1 cellular context compared by ENCODE assay signal in the genomic region with DNA sequence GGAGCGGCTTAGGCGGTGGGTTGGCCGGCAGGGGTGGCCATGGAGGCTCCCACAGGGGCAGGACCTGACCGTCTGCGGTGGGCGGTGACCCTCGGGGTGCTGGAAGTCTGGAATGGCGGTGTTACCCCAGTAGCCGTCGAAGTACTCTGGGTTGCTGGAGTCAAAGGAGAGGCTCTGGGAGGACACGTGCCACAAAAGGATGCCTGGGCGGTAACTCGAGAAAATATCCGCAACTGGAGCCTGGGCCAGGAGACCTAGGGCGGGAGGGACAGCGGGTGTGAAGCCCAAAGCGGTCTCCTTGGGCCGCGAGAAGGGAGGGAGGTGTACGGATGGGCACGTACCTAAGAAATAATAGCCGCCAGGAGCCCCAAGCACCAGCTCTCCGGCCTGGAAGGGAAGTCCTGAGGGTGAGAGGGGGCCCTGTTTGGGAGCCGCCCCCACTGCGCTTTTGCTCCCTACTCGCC.
TF ChIP-seq lines count a peak whose summit lies in the region.

No MANE protein-coding gene starts in this region.

TF ChIP-seq in K562, 482 proteins besides CTCF, POLR2A, EP300 and RAD21:
- 0 out of 2 replicates have a peak, but pooled peaks have one; percentile 2 for TF ChIP-seq BHLHE40 (IDR thresholded peaks at IDR 0.05; ENCODE audit: low read length)
- 0 out of 3 replicates have a peak, but pooled peaks of 1 of the 2 experiments have one; percentile 39 for TF ChIP-seq CBX3 (IDR thresholded peaks at IDR 0.05; ENCODE audit: borderline replicate concordance in 1 of 2, low read length in 2 of 2)
- TF ChIP-seq RNF2 (IDR thresholded peaks at IDR 0.05), result peak; percentile 20; the same call in 1 of the 2 replicates
- TF ChIP-seq L3MBTL2 (IDR thresholded peaks at IDR 0.05), result peak; percentile 91
- 0 out of 2 replicates have a peak, but pooled peaks have one; percentile 16 for TF ChIP-seq KDM2B (CRISPR knock-in tag; IDR thresholded peaks at IDR 0.05)
- no peak for TF ChIP-seq JUN (IDR thresholded peaks at IDR 0.05; ENCODE audit: borderline replicate concordance, low read depth, low read length)
- TF ChIP-seq JUN (CRISPR knock-in tag; IDR thresholded peaks at IDR 0.05; ENCODE audit: borderline replicate concordance), result 0 out of 2 replicates have a peak, but pooled peaks have one; percentile 42
- no peak for TF ChIP-seq CHCHD3 (CRISPR knock-in tag; IDR thresholded peaks at IDR 0.05)
- TF ChIP-seq ZC3H8 (IDR thresholded peaks at IDR 0.05), result no peak
- TF ChIP-seq, protein P1, sequence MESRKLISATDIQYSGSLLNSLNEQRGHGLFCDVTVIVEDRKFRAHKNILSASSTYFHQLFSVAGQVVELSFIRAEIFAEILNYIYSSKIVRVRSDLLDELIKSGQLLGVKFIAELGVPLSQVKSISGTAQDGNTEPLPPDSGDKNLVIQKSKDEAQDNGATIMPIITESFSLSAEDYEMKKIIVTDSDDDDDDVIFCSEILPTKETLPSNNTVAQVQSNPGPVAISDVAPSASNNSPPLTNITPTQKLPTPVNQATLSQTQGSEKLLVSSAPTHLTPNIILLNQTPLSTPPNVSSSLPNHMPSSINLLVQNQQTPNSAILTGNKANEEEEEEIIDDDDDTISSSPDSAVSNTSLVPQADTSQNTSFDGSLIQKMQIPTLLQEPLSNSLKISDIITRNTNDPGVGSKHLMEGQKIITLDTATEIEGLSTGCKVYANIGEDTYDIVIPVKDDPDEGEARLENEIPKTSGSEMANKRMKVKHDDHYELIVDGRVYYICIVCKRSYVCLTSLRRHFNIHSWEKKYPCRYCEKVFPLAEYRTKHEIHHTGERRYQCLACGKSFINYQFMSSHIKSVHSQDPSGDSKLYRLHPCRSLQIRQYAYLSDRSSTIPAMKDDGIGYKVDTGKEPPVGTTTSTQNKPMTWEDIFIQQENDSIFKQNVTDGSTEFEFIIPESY (CRISPR knock-in tag; IDR thresholded peaks at IDR 0.05), result peak; percentile 89
- TF ChIP-seq, protein P2, sequence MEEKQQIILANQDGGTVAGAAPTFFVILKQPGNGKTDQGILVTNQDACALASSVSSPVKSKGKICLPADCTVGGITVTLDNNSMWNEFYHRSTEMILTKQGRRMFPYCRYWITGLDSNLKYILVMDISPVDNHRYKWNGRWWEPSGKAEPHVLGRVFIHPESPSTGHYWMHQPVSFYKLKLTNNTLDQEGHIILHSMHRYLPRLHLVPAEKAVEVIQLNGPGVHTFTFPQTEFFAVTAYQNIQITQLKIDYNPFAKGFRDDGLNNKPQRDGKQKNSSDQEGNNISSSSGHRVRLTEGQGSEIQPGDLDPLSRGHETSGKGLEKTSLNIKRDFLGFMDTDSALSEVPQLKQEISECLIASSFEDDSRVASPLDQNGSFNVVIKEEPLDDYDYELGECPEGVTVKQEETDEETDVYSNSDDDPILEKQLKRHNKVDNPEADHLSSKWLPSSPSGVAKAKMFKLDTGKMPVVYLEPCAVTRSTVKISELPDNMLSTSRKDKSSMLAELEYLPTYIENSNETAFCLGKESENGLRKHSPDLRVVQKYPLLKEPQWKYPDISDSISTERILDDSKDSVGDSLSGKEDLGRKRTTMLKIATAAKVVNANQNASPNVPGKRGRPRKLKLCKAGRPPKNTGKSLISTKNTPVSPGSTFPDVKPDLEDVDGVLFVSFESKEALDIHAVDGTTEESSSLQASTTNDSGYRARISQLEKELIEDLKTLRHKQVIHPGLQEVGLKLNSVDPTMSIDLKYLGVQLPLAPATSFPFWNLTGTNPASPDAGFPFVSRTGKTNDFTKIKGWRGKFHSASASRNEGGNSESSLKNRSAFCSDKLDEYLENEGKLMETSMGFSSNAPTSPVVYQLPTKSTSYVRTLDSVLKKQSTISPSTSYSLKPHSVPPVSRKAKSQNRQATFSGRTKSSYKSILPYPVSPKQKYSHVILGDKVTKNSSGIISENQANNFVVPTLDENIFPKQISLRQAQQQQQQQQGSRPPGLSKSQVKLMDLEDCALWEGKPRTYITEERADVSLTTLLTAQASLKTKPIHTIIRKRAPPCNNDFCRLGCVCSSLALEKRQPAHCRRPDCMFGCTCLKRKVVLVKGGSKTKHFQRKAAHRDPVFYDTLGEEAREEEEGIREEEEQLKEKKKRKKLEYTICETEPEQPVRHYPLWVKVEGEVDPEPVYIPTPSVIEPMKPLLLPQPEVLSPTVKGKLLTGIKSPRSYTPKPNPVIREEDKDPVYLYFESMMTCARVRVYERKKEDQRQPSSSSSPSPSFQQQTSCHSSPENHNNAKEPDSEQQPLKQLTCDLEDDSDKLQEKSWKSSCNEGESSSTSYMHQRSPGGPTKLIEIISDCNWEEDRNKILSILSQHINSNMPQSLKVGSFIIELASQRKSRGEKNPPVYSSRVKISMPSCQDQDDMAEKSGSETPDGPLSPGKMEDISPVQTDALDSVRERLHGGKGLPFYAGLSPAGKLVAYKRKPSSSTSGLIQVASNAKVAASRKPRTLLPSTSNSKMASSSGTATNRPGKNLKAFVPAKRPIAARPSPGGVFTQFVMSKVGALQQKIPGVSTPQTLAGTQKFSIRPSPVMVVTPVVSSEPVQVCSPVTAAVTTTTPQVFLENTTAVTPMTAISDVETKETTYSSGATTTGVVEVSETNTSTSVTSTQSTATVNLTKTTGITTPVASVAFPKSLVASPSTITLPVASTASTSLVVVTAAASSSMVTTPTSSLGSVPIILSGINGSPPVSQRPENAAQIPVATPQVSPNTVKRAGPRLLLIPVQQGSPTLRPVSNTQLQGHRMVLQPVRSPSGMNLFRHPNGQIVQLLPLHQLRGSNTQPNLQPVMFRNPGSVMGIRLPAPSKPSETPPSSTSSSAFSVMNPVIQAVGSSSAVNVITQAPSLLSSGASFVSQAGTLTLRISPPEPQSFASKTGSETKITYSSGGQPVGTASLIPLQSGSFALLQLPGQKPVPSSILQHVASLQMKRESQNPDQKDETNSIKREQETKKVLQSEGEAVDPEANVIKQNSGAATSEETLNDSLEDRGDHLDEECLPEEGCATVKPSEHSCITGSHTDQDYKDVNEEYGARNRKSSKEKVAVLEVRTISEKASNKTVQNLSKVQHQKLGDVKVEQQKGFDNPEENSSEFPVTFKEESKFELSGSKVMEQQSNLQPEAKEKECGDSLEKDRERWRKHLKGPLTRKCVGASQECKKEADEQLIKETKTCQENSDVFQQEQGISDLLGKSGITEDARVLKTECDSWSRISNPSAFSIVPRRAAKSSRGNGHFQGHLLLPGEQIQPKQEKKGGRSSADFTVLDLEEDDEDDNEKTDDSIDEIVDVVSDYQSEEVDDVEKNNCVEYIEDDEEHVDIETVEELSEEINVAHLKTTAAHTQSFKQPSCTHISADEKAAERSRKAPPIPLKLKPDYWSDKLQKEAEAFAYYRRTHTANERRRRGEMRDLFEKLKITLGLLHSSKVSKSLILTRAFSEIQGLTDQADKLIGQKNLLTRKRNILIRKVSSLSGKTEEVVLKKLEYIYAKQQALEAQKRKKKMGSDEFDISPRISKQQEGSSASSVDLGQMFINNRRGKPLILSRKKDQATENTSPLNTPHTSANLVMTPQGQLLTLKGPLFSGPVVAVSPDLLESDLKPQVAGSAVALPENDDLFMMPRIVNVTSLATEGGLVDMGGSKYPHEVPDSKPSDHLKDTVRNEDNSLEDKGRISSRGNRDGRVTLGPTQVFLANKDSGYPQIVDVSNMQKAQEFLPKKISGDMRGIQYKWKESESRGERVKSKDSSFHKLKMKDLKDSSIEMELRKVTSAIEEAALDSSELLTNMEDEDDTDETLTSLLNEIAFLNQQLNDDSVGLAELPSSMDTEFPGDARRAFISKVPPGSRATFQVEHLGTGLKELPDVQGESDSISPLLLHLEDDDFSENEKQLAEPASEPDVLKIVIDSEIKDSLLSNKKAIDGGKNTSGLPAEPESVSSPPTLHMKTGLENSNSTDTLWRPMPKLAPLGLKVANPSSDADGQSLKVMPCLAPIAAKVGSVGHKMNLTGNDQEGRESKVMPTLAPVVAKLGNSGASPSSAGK (IDR thresholded peaks at IDR 0.05), result peak; percentile 87
- no peak for TF ChIP-seq SIX5 (IDR thresholded peaks at IDR 0.05; ENCODE audit: borderline replicate concordance in 1 of 2, insufficient read depth in 1 of 2, low read depth in 1 of 2, low read length in 2 of 2)
- 0 out of 2 replicates have a peak, but pooled peaks have one; percentile 18 for TF ChIP-seq MBD2 (IDR thresholded peaks at IDR 0.05; ENCODE audit: borderline replicate concordance, low read depth)
- TF ChIP-seq ASH1L (IDR thresholded peaks at IDR 0.05; ENCODE audit: borderline replicate concordance, low read depth, partially characterized antibody), result no peak
- TF ChIP-seq, protein P3, sequence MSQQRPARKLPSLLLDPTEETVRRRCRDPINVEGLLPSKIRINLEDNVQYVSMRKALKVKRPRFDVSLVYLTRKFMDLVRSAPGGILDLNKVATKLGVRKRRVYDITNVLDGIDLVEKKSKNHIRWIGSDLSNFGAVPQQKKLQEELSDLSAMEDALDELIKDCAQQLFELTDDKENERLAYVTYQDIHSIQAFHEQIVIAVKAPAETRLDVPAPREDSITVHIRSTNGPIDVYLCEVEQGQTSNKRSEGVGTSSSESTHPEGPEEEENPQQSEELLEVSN (IDR thresholded peaks at IDR 0.05; ENCODE audit: borderline replicate concordance in 1 of 2, extremely low read depth in 1 of 2, insufficient read depth in 1 of 2, insufficient read length in 1 of 2, low read depth in 1 of 2, low read length in 1 of 2, poor library complexity in 1 of 2, severe bottlenecking in 1 of 2), result peak; percentile 77 to 91
- no peak for TF ChIP-seq MCM3 (IDR thresholded peaks at IDR 0.05)
- TF ChIP-seq, protein P4, sequence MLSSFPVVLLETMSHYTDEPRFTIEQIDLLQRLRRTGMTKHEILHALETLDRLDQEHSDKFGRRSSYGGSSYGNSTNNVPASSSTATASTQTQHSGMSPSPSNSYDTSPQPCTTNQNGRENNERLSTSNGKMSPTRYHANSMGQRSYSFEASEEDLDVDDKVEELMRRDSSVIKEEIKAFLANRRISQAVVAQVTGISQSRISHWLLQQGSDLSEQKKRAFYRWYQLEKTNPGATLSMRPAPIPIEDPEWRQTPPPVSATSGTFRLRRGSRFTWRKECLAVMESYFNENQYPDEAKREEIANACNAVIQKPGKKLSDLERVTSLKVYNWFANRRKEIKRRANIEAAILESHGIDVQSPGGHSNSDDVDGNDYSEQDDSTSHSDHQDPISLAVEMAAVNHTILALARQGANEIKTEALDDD (IDR thresholded peaks at IDR 0.05), result no peak
